In the genomic region with DNA sequence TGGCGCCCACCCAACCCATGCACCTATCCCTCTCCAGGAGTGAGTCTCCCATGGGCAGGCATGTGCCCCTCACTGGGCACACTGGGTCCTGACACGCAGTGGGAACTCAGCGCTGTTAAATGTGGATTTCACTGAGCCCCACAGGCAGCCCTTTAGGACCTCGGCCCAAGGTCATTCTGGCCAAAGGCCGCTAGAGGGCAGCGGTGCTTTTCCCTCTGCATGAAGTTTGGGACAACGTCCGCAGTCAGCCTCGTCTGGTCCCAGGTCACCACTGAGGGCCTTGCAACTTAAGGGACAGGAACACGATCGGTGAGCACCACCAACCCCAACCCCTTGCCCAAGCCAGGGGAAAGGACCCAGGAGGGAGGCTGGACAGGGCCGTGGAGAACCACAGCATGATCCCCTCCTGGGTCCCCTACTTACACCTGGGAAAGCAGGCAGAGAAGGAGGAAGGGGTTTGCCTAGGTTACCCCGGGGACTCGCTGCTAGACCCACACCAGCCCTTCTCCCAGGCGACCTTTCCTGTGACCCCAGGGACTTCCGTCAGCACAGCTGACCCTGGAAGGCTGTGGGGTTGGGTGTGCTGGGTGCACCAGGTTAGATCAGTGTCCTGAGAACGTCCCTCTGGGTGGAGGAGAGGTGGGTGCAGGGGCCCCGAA, we compare ENCODE assay signal across 8 cellular contexts. TPM values are rescaled to one million over a fixed set of nuclear protein-coding genes. Genes with fewer than 3 reads are reported as not detected.
DNase-seq lines count a peak whose midpoint lies in the region; ATAC-seq and TF ChIP-seq lines count a peak whose summit lies in the region.

No MANE protein-coding gene starts in this region.

- H3K4me3 Mint-ChIP-seq in endothelial cell (ENCODE audit: unreplicated experiment) = no peak overlapping the region
- H3K4me3 Mint-ChIP-seq in memory B cell = no peak overlapping the region
- no peak overlapping the region for H3K4me3 Mint-ChIP-seq in stimulated activated effector memory CD8-positive, alpha-beta T cell treated with anti-CD3 and anti-CD28 coated beads, Interleukin-12 subunit alpha, Interleukin-12 subunit beta, amount 100 ng/mL, for 72 hours

- DNase-seq in NCI-H1092 treated with DMSO at 0.1 percent for 48 hours (lab: John Stamatoyannopoulos, UW) = peak; percentile 49
- DNase-seq in WERI-Rb-1 = peak; percentile 86
- DNase-seq in endothelial cell (ENCODE audit: low spot score) = peak; percentile 80
- peak; percentile 18 to 41 for DNase-seq in memory B cell (ENCODE audit: low spot score in 2 of 2)
- DNase-seq in stimulated activated effector memory CD8-positive, alpha-beta T cell treated with anti-CD3 and anti-CD28 coated beads, Interleukin-12 subunit alpha, Interleukin-12 subunit beta, amount 100 ng/mL, for 72 hours (ENCODE audit: low spot score in 2 of 2) = peak; percentile 32 to 63

- H3K4me2 ChIP-seq in DOHH2 (ENCODE audit: low read length) = peak overlapping the region; percentile 12; the same call in 1 of the 2 replicates

- no peak overlapping the region for H3K27ac Mint-ChIP-seq in endothelial cell (ENCODE audit: unreplicated experiment)
- H3K27ac Mint-ChIP-seq in memory B cell = no peak overlapping the region
- H3K27ac Mint-ChIP-seq in stimulated activated effector memory CD8-positive, alpha-beta T cell treated with anti-CD3 and anti-CD28 coated beads, Interleukin-12 subunit alpha, Interleukin-12 subunit beta, amount 100 ng/mL, for 72 hours = no peak overlapping the region

- H3K4me1 ChIP-seq in DOHH2 (ENCODE audit: control insufficient read depth, low read length) = 0 out of 2 replicates have a peak, but pooled peaks cover 3% of the 10 kb centered on the region

- H3K36me3 ChIP-seq in DOHH2 (ENCODE audit: control insufficient read depth, low read length) = no peaks in the 10 kb centered on the region
- no peaks in the 10 kb centered on the region for H3K36me3 ChIP-seq in WERI-Rb-1

- H3K9me2 ChIP-seq in DOHH2 (replicated peaks; ENCODE audit: control insufficient read depth, low read length) = no peaks in the 10 kb centered on the region

- no peaks in the 10 kb centered on the region for H3K79me2 ChIP-seq in DOHH2 (ENCODE audit: control insufficient read depth, low read length)

- H3K27me3 ChIP-seq in DOHH2 (ENCODE audit: control insufficient read depth, low read length) (no peaks in the 10 kb centered on the region; the same call in 1 of the 2 replicates), WERI-Rb-1 (ENCODE audit: insufficient read depth, low read depth, severe bottlenecking) (no peaks in the 10 kb centered on the region)

- peaks cover 5% of the 10 kb centered on the region for H3K27me3 Mint-ChIP-seq in endothelial cell (ENCODE audit: unreplicated experiment)
- H3K27me3 Mint-ChIP-seq in memory B cell = peaks cover 26% of the 10 kb centered on the region

- H4K20me1 ChIP-seq in DOHH2 (ENCODE audit: control insufficient read depth, insufficient read depth, low read depth, low read length) = no peaks in the 10 kb centered on the region

- no peaks in the 10 kb centered on the region for H3K9me3 Mint-ChIP-seq in endothelial cell (ENCODE audit: unreplicated experiment)
- no peaks in the 10 kb centered on the region for H3K9me3 Mint-ChIP-seq in memory B cell
- no peaks in the 10 kb centered on the region for H3K9me3 Mint-ChIP-seq in stimulated activated effector memory CD8-positive, alpha-beta T cell treated with anti-CD3 and anti-CD28 coated beads, Interleukin-12 subunit alpha, Interleukin-12 subunit beta, amount 100 ng/mL, for 72 hours

- peak; percentile 86 for TF ChIP-seq CTCF in DOHH2 (IDR thresholded peaks at IDR 0.05; ENCODE audit: low read depth, low read length, poor library complexity, severe bottlenecking)
- peak; percentile 99 for TF ChIP-seq CTCF in WERI-Rb-1 (IDR thresholded peaks at IDR 0.05; ENCODE audit: low read depth, low read length)
- TF ChIP-seq CTCF in endothelial cell (IDR thresholded peaks at IDR 0.05; ENCODE audit: unreplicated experiment) = peak; percentile 94

- H3K27ac ChIP-seq in DOHH2 (ENCODE audit: low read depth, low read length) (no peak overlapping the region), WERI-Rb-1 (no peak overlapping the region)

- ATAC-seq in GM21737 (IDR thresholded peaks at IDR 0.05; ENCODE audit: unreplicated experiment) (peak; percentile 82), memory B cell (ENCODE audit: low read depth) (peak; percentile 39), GM21717 (IDR thresholded peaks at IDR 0.05; ENCODE audit: unreplicated experiment) (no peak)
- peak; percentile 61 for ATAC-seq in stimulated activated effector memory CD8-positive, alpha-beta T cell treated with anti-CD3 and anti-CD28 coated beads, Interleukin-12 subunit alpha, Interleukin-12 subunit beta, amount 100 ng/mL, for 72 hours

- H3K36me3 Mint-ChIP-seq in endothelial cell (ENCODE audit: low read depth, unreplicated experiment) = no peaks in the 10 kb centered on the region
- no peaks in the 10 kb centered on the region for H3K36me3 Mint-ChIP-seq in memory B cell
- no peaks in the 10 kb centered on the region for H3K36me3 Mint-ChIP-seq in stimulated activated effector memory CD8-positive, alpha-beta T cell treated with anti-CD3 and anti-CD28 coated beads, Interleukin-12 subunit alpha, Interleukin-12 subunit beta, amount 100 ng/mL, for 72 hours

- no peak overlapping the region for H3K4me3 ChIP-seq in DOHH2 (ENCODE audit: low read length)
- H3K4me3 ChIP-seq in WERI-Rb-1 (ENCODE audit: low read depth, low read length) = no peak overlapping the region

- no peaks in the 10 kb centered on the region for H3K9me3 ChIP-seq in DOHH2 (ENCODE audit: control insufficient read depth, insufficient read depth, low read length)
- H3K9me3 ChIP-seq in WERI-Rb-1 (ENCODE audit: severe bottlenecking) = no peaks in the 10 kb centered on the region

- H3F3A ChIP-seq in DOHH2 (ENCODE audit: control insufficient read depth, insufficient read depth) = no peaks in the 10 kb centered on the region

- H3K4me1 Mint-ChIP-seq in endothelial cell (ENCODE audit: unreplicated experiment) = no peaks in the 10 kb centered on the region
- peaks cover 4% of the 10 kb centered on the region for H3K4me1 Mint-ChIP-seq in memory B cell
- H3K4me1 Mint-ChIP-seq in stimulated activated effector memory CD8-positive, alpha-beta T cell treated with anti-CD3 and anti-CD28 coated beads, Interleukin-12 subunit alpha, Interleukin-12 subunit beta, amount 100 ng/mL, for 72 hours = no peaks in the 10 kb centered on the region

RNA-seq across cellular contexts. Expression of a gene that starts 24.0 kb away (rescaled TPM):
- total RNA-seq in endothelial cell (ENCODE audit: unreplicated experiment) = not detected

RNA-seq across cellular contexts. Expression of a gene that starts 56.0 kb away (rescaled TPM):
- total RNA-seq in endothelial cell (ENCODE audit: unreplicated experiment) = 0.56 TPM

Comparison
In these comparisons a context has a peak if more than half of its experiments do, and no peak if none do; other contexts are left out.
1. DNase-seq: peak in every context shown above with its lines; median percentile 86 in WERI-Rb-1; 80 in endothelial cell; 49 in NCI-H1092 treated with DMSO at 0.1 percent for 48 hours; 48 in stimulated activated effector memory CD8-positive, alpha-beta T cell treated with anti-CD3 and anti-CD28 coated beads, Interleukin-12 subunit alpha, Interleukin-12 subunit beta, amount 100 ng/mL, for 72 hours; 30 in memory B cell.